Comparison of ENCODE assay signal across 19 cellular contexts in genomic region chr1:164608651-164609057, GRCh38. TPM values are rescaled to one million over a fixed set of nuclear protein-coding genes. Genes with fewer than 3 reads are reported as not detected.
DNase-seq lines count a peak whose midpoint lies in the region; ATAC-seq, FAIRE-seq and TF ChIP-seq lines count a peak whose summit lies in the region.
"Had no signal": no experiment of that assay in that cellular context is flagged by ENCODE, and none has a peak within 500 bp of the region (broad histone marks: within the 10 kb centered on the region; RNA-seq: fewer than 3 reads in every experiment).

No MANE protein-coding gene starts in this region.

- H3K4me3 Mint-ChIP-seq in neural progenitor cell, result no peak overlapping the region
- H3K4me3 Mint-ChIP-seq: immature natural killer cell, memory B cell had no signal

- no peak overlapping the region for H3K27ac ChIP-seq in fibroblast of lung (ENCODE audit: insufficient read depth, low read length)
- no peak overlapping the region for H3K27ac ChIP-seq in neural progenitor cell

- no peak overlapping the region for H2AFZ ChIP-seq in fibroblast of lung (ENCODE audit: low read length)
- H2AFZ ChIP-seq in neural progenitor cell (replicated peaks), result no peak overlapping the region

- peaks cover 75% of the 10 kb centered on the region for H3K4me1 Mint-ChIP-seq in neural progenitor cell
- H3K4me1 Mint-ChIP-seq: immature natural killer cell, memory B cell had no signal

- H3K9me3 Mint-ChIP-seq in neural progenitor cell, result no peaks in the 10 kb centered on the region
- H3K9me3 Mint-ChIP-seq: immature natural killer cell, memory B cell had no signal

- H3K4me1 ChIP-seq in fibroblast of lung (ENCODE audit: control insufficient read depth, extremely low read depth, insufficient read depth, low read length), result peaks cover 11% of the 10 kb centered on the region
- H3K4me1 ChIP-seq in neural progenitor cell, result peaks cover 82% of the 10 kb centered on the region

- H3F3A ChIP-seq in neural progenitor cell (ENCODE audit: low read depth), result peaks cover 43% of the 10 kb centered on the region

- peaks cover 5% of the 10 kb centered on the region for H3K27me3 Mint-ChIP-seq in neural progenitor cell (ENCODE audit: insufficient read depth, low read depth)

- H3K27me3 ChIP-seq in fibroblast of lung (ENCODE audit: control insufficient read depth, insufficient read depth, low read length) (no peaks in the 10 kb centered on the region), neural progenitor cell (no peaks in the 10 kb centered on the region)

- no peak overlapping the region for H3K27ac Mint-ChIP-seq in neural progenitor cell
- H3K27ac Mint-ChIP-seq: immature natural killer cell, memory B cell had no signal

- no peak for FAIRE-seq in HTR-8/SVneo (lab: Jason Lieb, UNC)
- FAIRE-seq: bronchial epithelial cell had no signal

- H3K9ac ChIP-seq in fibroblast of lung (ENCODE audit: insufficient read depth, low read length) (no peak overlapping the region), neural progenitor cell (no peak overlapping the region)

- no peaks in the 10 kb centered on the region for H4K20me1 ChIP-seq in fibroblast of lung (ENCODE audit: control insufficient read depth, extremely low read depth, insufficient read depth, low read length)
- H4K20me1 ChIP-seq in neural progenitor cell (ENCODE audit: low read depth), result peaks cover 59% of the 10 kb centered on the region

- TF ChIP-seq CTCF in fibroblast of lung (conservative IDR thresholded peaks at IDR 0.05 in 1 of 2, IDR thresholded peaks at IDR 0.05 in 1 of 2; ENCODE audit: low read depth in 1 of 2, low read length in 2 of 2) (no peak), neural progenitor cell (IDR thresholded peaks at IDR 0.05) (no peak)

- peaks cover 12% of the 10 kb centered on the region for H3K36me3 Mint-ChIP-seq in neural progenitor cell
- H3K36me3 Mint-ChIP-seq: immature natural killer cell, memory B cell had no signal

- H3K36me3 ChIP-seq in fibroblast of lung (ENCODE audit: control insufficient read depth, insufficient read depth, low read length) (no peaks in the 10 kb centered on the region), neural progenitor cell (no peaks in the 10 kb centered on the region)

- peak overlapping the region; percentile 6 for H3K4me2 ChIP-seq in fibroblast of lung (ENCODE audit: extremely low read depth, insufficient read depth, low read length)
- H3K4me2 ChIP-seq in neural progenitor cell, result peak overlapping the region; percentile 2

- H3K79me2 ChIP-seq in fibroblast of lung (ENCODE audit: control insufficient read depth, insufficient read depth, low read length) (no peaks in the 10 kb centered on the region), neural progenitor cell (ENCODE audit: low read depth) (peaks cover 96% of the 10 kb centered on the region)

- no peak for ATAC-seq in GM19023 (IDR thresholded peaks at IDR 0.05; ENCODE audit: unreplicated experiment)
- ATAC-seq in GM19397 (IDR thresholded peaks at IDR 0.05; ENCODE audit: unreplicated experiment), result no peak

- DNase-seq in A172 (ENCODE audit: low spot score) (peak; percentile 20), HTR-8/SVneo (ENCODE audit: insufficient read length, low spot score) (peak; percentile 8), fibroblast of lung (ENCODE audit: low read depth in 2 of 2) (peak in 1 of 2 donors; percentile 68), neural progenitor cell (ENCODE audit: low spot score) (no peak), NAMALWA (ENCODE audit: low spot score) (no peak), SIG-M5 treated with dmso at 0.1 percent for 504 hours (lab: John Stamatoyannopoulos, UW; ENCODE audit: unreplicated experiment) (no peak)
- DNase-seq: ACHN; activated gamma-delta T cell treated with Interleukin-2 at 50 U/mL for 16 hours; COR-L47; GF-D8; immature natural killer cell; Karpas-422; NCI-H146; nucleus accumbens; stimulated activated CD4-positive, alpha-beta T cell treated with anti-CD3 and anti-CD28 coated beads, Interleukin-12 subunit alpha, Interleukin-12 subunit beta, amount 100 ng/mL, for 4 hours had no signal

- H3K9me3 ChIP-seq in fibroblast of lung (ENCODE audit: control insufficient read depth, insufficient read depth, low read depth, low read length), result no peaks in the 10 kb centered on the region
- H3K9me3 ChIP-seq in neural progenitor cell (ENCODE audit: low read depth), result no peaks in the 10 kb centered on the region

- H3K4me3 ChIP-seq in fibroblast of lung (replicated peaks in 1 of 4; ENCODE audit: control extremely low read depth in 1 of 4, insufficient read depth in 1 of 4, low read depth in 3 of 4, low read length in 4 of 4) (no peak overlapping the region), neural progenitor cell (no peak overlapping the region)

RNA-seq across cellular contexts. Expression of gene PBX1, which starts 49.7 kb away (rescaled TPM):
- 10.0 and 11.7 TPM in 2 replicates for total RNA-seq in A172 (2014; rRNA removed; shearing (Covaris generic))
- total RNA-seq in fibroblast of lung (39.8 and 46.7 TPM in 2 replicates), neural progenitor cell (ENCODE audit: low replicate concordance) (75.0 and 91.1 TPM in 2 replicates)
- polyA plus RNA-seq in fibroblast of lung, result 43.1 and 47.2 TPM in 2 replicates
- polyA plus RNA-seq in fibroblast of lung (2012), result 31.1 and 38.6 TPM in 2 replicates
- polyA minus RNA-seq in fibroblast of lung (ENCODE audit: low replicate concordance), result 103 and 112 TPM in 2 replicates

Comparison
In these comparisons a context has a peak if more than half of its experiments do, and no peak if none do; other contexts are left out.
1. DNase-seq: peak in A172 (single experiment) and HTR-8/SVneo (single experiment); none in neural progenitor cell (single experiment), NAMALWA (single experiment) and SIG-M5 treated with dmso at 0.1 percent for 504 hours (single experiment).